Comparison of ENCODE assay signal across 1 cellular context in the genomic region with DNA sequence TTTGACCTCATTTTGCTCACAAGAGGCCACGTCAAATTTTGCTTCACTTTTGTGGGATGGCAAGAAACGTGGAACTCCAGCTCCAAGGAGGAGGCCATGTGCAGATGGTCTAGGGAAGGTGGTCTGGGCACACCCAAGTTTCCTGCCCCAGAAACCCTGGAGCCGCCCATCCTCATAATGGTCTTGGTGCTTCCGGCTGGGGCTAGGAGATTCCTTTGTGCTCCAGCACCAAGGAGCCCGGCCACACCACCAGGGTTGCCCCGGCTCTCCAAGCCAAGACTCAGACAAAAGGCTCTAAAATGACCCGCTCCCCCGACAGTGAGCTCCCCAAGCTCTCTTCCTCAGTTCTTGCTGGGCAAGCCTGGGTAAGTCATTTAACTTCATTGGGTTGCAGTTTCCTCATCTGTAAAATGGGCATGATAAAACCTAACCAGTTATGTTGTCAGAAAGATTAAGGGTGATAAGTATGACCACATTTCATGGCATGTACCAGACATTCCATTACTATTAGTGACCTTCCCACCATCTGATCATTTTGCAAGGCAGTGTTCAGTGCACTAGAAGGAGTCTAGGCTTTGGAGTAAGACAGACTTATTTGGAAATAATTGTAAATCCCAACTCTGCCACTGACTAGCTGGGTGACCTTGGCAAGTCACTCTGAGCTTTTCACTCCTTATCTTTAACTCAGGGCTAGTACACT.
TF ChIP-seq lines count a peak whose summit lies in the region.

No MANE protein-coding gene starts in this region.

TF ChIP-seq in H1, 55 proteins besides CTCF, POLR2A, EP300 and RAD21:
- no peak for TF ChIP-seq CEBPB (IDR thresholded peaks at IDR 0.05; ENCODE audit: low read depth, low read length)
- TF ChIP-seq EZH2 (IDR thresholded peaks at IDR 0.05; ENCODE audit: low read depth, low read length, severe bottlenecking) = no peak
- TF ChIP-seq CBX5 (IDR thresholded peaks at IDR 0.05; ENCODE audit: low read depth, low read length) = no peak
- no peak for TF ChIP-seq YY1 (IDR thresholded peaks at IDR 0.05; ENCODE audit: low read depth, low read length)
- TF ChIP-seq KDM1A (IDR thresholded peaks at IDR 0.05; ENCODE audit: borderline replicate concordance, low read length) = peak; percentile 48; the same call in 1 of the 2 replicates
- no peak for TF ChIP-seq ATF3 (IDR thresholded peaks at IDR 0.05; ENCODE audit: insufficient read depth, low read depth, low read length)
- no peak for TF ChIP-seq BRCA1 (IDR thresholded peaks at IDR 0.05; ENCODE audit: low read depth, low read length)
